Comparison of ENCODE assay signal across 20 cellular contexts in the genomic region with DNA sequence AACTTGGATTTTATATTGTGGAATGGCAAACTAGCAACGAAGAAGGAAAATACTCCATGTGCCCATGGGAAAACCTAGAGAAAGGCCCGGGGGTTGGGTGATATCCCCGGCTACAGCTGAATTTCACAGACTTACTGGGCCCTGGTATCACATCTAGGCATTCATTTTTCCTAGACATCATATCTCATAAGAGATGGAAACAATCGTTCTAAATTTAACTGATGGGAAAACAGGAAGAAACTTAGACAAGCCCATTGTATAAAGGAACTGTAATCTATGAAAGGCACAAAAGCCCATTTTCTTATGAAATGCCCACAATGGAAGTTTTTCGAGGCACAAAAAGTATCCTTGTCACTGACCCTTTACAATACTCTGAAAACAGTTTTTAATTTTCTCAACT.
DNase-seq lines count a peak whose midpoint lies in the region; ATAC-seq, FAIRE-seq and TF ChIP-seq lines count a peak whose summit lies in the region.
"Had no signal": no experiment of that assay in that cellular context is flagged by ENCODE, and none has a peak within 500 bp of the region (broad histone marks: within the 10 kb centered on the region; RNA-seq: fewer than 3 reads in every experiment).

No MANE protein-coding gene starts in this region.

- H3K9ac ChIP-seq in endothelial cell of umbilical vein (replicated peaks; ENCODE audit: extremely low read depth, insufficient read depth, low read length) (no peak overlapping the region), mammary epithelial cell (ENCODE audit: insufficient read depth, low read length) (no peak overlapping the region)
- H3K9ac ChIP-seq: GM23248 had no signal

- H3K9me3 ChIP-seq in left ventricle myocardium inferior (replicated peaks) = no peaks in the 10 kb centered on the region
- no peaks in the 10 kb centered on the region for H3K9me3 ChIP-seq in right atrium auricular region
- no peaks in the 10 kb centered on the region for H3K9me3 ChIP-seq in endothelial cell of umbilical vein (replicated peaks; ENCODE audit: control insufficient read depth, insufficient read depth, low read length)
- H3K9me3 ChIP-seq in mammary epithelial cell (replicated peaks; ENCODE audit: insufficient read depth, low read length) = no peaks in the 10 kb centered on the region
- H3K9me3 ChIP-seq: A549, Caco-2, HAP-1 had no signal

- H3K27ac ChIP-seq in left ventricle myocardium inferior (replicated peaks) (peak overlapping the region; percentile 23), right atrium auricular region (no peak overlapping the region), endothelial cell of umbilical vein (ENCODE audit: insufficient read depth, low read depth, low read length) (peak overlapping the region; percentile 3), mammary epithelial cell (ENCODE audit: insufficient read depth, low read depth, low read length) (no peak overlapping the region)
- H3K27ac ChIP-seq: 22Rv1, A549, C4-2B, GM23248 had no signal

- H3K9me3 Mint-ChIP-seq in Calu3 (ENCODE audit: low read depth, unreplicated experiment) = no peaks in the 10 kb centered on the region
- H3K9me3 Mint-ChIP-seq: CD4-positive, alpha-beta T cell had no signal

- H4K20me1 ChIP-seq in endothelial cell of umbilical vein (replicated peaks; ENCODE audit: control insufficient read depth, extremely low read depth, insufficient read depth, low read length) (no peaks in the 10 kb centered on the region), mammary epithelial cell (ENCODE audit: insufficient read depth, low read length) (no peaks in the 10 kb centered on the region)

- H3K4me1 Mint-ChIP-seq in Calu3 (ENCODE audit: low read depth, unreplicated experiment) = peaks cover 33% of the 10 kb centered on the region

- no peak for DNase-seq in left ventricle myocardium inferior
- DNase-seq in right atrium auricular region (ENCODE audit: low spot score) = no peak
- DNase-seq in endothelial cell of umbilical vein (ENCODE audit: low read depth, low spot score) = peak; percentile 90
- no peak for DNase-seq in left lobe of liver (ENCODE audit: low spot score)
- no peak for DNase-seq in Calu3
- DNase-seq in NCI-H1105 (lab: John Stamatoyannopoulos, UW) = no peak
- DNase-seq in mammary epithelial cell = no peak
- DNase-seq: AML-193; Caco-2; CD4-positive, alpha-beta T cell; DMS153; DMS79; GDM1; GM23248 had no signal

- no peaks in the 10 kb centered on the region for H3K36me3 Mint-ChIP-seq in Calu3 (ENCODE audit: insufficient read depth, unreplicated experiment)

- H3K36me3 ChIP-seq in left ventricle myocardium inferior (no peaks in the 10 kb centered on the region), right atrium auricular region (no peaks in the 10 kb centered on the region), endothelial cell of umbilical vein (ENCODE audit: control insufficient read depth in 2 of 2, extremely low read depth in 1 of 2, insufficient read depth in 2 of 2, low read length in 2 of 2) (no peaks in the 10 kb centered on the region), mammary epithelial cell (ENCODE audit: insufficient read depth, low read length) (no peaks in the 10 kb centered on the region)
- H3K36me3 ChIP-seq: HAP-1 had no signal

- TF ChIP-seq CTCF in left ventricle myocardium inferior (IDR thresholded peaks at IDR 0.05; ENCODE audit: borderline replicate concordance) (no peak), right atrium auricular region (IDR thresholded peaks at IDR 0.05) (no peak), endothelial cell of umbilical vein (IDR thresholded peaks at IDR 0.05; ENCODE audit: extremely low read depth in 1 of 2, insufficient read depth in 1 of 2, low read depth in 1 of 2, low read length in 2 of 2) (no peak), Calu3 (IDR thresholded peaks at IDR 0.05; ENCODE audit: unreplicated experiment) (no peak), mammary epithelial cell (conservative IDR thresholded peaks at IDR 0.05 in 1 of 2, IDR thresholded peaks at IDR 0.05 in 1 of 2; ENCODE audit: extremely low read depth in 1 of 2, insufficient read depth in 1 of 2, low read depth in 1 of 2, low read length in 2 of 2) (no peak)

- ATAC-seq in left lobe of liver = peak; percentile 37
- ATAC-seq: A549 had no signal

- BruUV-seq in endothelial cell of umbilical vein (replicated peaks; lab: Mats Ljungman, UMichigan) (no TSS peak), Calu3 (replicated peaks; lab: Mats Ljungman, UMichigan) (no TSS peak), mammary epithelial cell (replicated peaks; lab: Mats Ljungman, UMichigan) (no TSS peak)

- intact Hi-C loops in left ventricle myocardium inferior (cut with micrococcal nuclease) (no loop called here), endothelial cell of umbilical vein (cut with micrococcal nuclease) (loop anchor here (5.0 kb wide), 2 partner anchors 167 to 232 kb away; no protein-coding TSS in a partner anchor), Calu3 (cut with micrococcal nuclease; ENCODE audit: unreplicated experiment) (no loop called here), mammary epithelial cell (cut with micrococcal nuclease) (no loop called here)

- H3K27me3 Mint-ChIP-seq in Calu3 (ENCODE audit: unreplicated experiment) = no peaks in the 10 kb centered on the region
- H3K27me3 Mint-ChIP-seq: CD4-positive, alpha-beta T cell had no signal

- dilution Hi-C loops in endothelial cell of umbilical vein (cut with MboI; ENCODE audit: extremely low pct_ligation_motif_present, low sequenced_read_pairs) = no loop called here
- dilution Hi-C loops in mammary epithelial cell (cut with HindIII; ENCODE audit: low sequenced_read_pairs) = no loop called here

- no peak overlapping the region for H3K4me3 ChIP-seq in left ventricle myocardium inferior
- H3K4me3 ChIP-seq in right atrium auricular region = no peak overlapping the region
- H3K4me3 ChIP-seq in endothelial cell of umbilical vein (replicated peaks in 1 of 3; ENCODE audit: insufficient read depth in 1 of 3, low read depth in 1 of 3, low read length in 3 of 3) = no peak overlapping the region
- H3K4me3 ChIP-seq in mammary epithelial cell (replicated peaks in 1 of 3; ENCODE audit: insufficient read depth in 1 of 3, low read depth in 2 of 3, low read length in 3 of 3) = no peak overlapping the region
- H3K4me3 ChIP-seq: A549, GM23248, HAP-1 had no signal

- CTCF ChIA-PET in endothelial cell of umbilical vein (lab: Charles Lee) (no interaction called here), Calu3 (lab: Charles Lee) (no interaction called here), mammary epithelial cell (lab: Charles Lee; ENCODE audit: low non-redundant PET) (no interaction called here)

- POLR2A ChIA-PET in endothelial cell of umbilical vein (lab: Charles Lee) = no interaction called here

- no peak overlapping the region for H2AFZ ChIP-seq in endothelial cell of umbilical vein (ENCODE audit: low read depth, low read length)
- no peak overlapping the region for H2AFZ ChIP-seq in mammary epithelial cell (ENCODE audit: low read depth, low read length)
- H2AFZ ChIP-seq: GM23248 had no signal

- no peaks in the 10 kb centered on the region for H3K4me1 ChIP-seq in left ventricle myocardium inferior
- no peaks in the 10 kb centered on the region for H3K4me1 ChIP-seq in right atrium auricular region
- H3K4me1 ChIP-seq in endothelial cell of umbilical vein (ENCODE audit: control insufficient read depth, extremely low read depth, insufficient read depth, low read length) = peaks cover 6% of the 10 kb centered on the region
- H3K4me1 ChIP-seq in mammary epithelial cell (ENCODE audit: insufficient read depth, low read length) = no peaks in the 10 kb centered on the region
- H3K4me1 ChIP-seq: HAP-1 had no signal

- no peak for TF ChIP-seq POLR2A in endothelial cell of umbilical vein (IDR thresholded peaks at IDR 0.05; ENCODE audit: low read depth, low read length)

- no peak overlapping the region for H3K4me3 Mint-ChIP-seq in Calu3 (ENCODE audit: low read depth, unreplicated experiment)
- H3K4me3 Mint-ChIP-seq: CD4-positive, alpha-beta T cell had no signal

- H3K27me3 ChIP-seq in left ventricle myocardium inferior (ENCODE audit: low read depth) (no peaks in the 10 kb centered on the region), right atrium auricular region (no peaks in the 10 kb centered on the region), endothelial cell of umbilical vein (ENCODE audit: control insufficient read depth in 2 of 2, insufficient read depth in 2 of 2, low read length in 2 of 2) (no peaks in the 10 kb centered on the region), mammary epithelial cell (ENCODE audit: insufficient read depth, low read length) (no peaks in the 10 kb centered on the region)

- 96% methylated on average over 5 of the region's 5 CpGs for WGBS in mammary epithelial cell (ENCODE audit: low coverage, missing lambda C conversion rate)

- H3K9me1 ChIP-seq in endothelial cell of umbilical vein (replicated peaks; ENCODE audit: control insufficient read depth, extremely low read depth, insufficient read depth, low read length) = no peaks in the 10 kb centered on the region

- FAIRE-seq in endothelial cell of umbilical vein (lab: Jason Lieb, UNC) = peak; percentile 53
- FAIRE-seq: GM12892, GM18507 had no signal

- no peak overlapping the region for H3K4me2 ChIP-seq in endothelial cell of umbilical vein (ENCODE audit: insufficient read depth, low read length)
- H3K4me2 ChIP-seq in mammary epithelial cell (ENCODE audit: insufficient read depth, low read depth, low read length) = no peak overlapping the region
- H3K4me2 ChIP-seq: A549 had no signal

- no peak overlapping the region for H3K27ac Mint-ChIP-seq in Calu3 (ENCODE audit: unreplicated experiment)
- H3K27ac Mint-ChIP-seq: CD4-positive, alpha-beta T cell had no signal

- in situ Hi-C loops in mammary epithelial cell (cut with MboI; ENCODE audit: low sequenced_read_pairs in 2 of 2) = no loop called here

- H3K79me2 ChIP-seq in endothelial cell of umbilical vein (ENCODE audit: control insufficient read depth, insufficient read depth, low read length) (no peaks in the 10 kb centered on the region), mammary epithelial cell (ENCODE audit: insufficient read depth, low read length) (no peaks in the 10 kb centered on the region)

TF ChIP-seq in endothelial cell of umbilical vein, 7 proteins besides CTCF, POLR2A, EP300 and RAD21:
- TF ChIP-seq POLR2AphosphoS5 (IDR thresholded peaks at IDR 0.05; ENCODE audit: insufficient read depth, low read depth, low read length) (no peak), EZH2 (IDR thresholded peaks at IDR 0.05; ENCODE audit: borderline replicate concordance, low read depth, low read length, severe bottlenecking) (no peak), MYC (IDR thresholded peaks at IDR 0.05; ENCODE audit: low read depth, low read length) (no peak), FOS (IDR thresholded peaks at IDR 0.05; ENCODE audit: borderline replicate concordance, insufficient read depth, low read length) (no peak), GATA2 (IDR thresholded peaks at IDR 0.05; ENCODE audit: insufficient read depth, insufficient read length, low read depth, low read length) (no peak), JUN (IDR thresholded peaks at IDR 0.05; ENCODE audit: borderline replicate concordance, insufficient read depth, insufficient read length, low read depth) (no peak)
- TF ChIP-seq, protein P1, sequence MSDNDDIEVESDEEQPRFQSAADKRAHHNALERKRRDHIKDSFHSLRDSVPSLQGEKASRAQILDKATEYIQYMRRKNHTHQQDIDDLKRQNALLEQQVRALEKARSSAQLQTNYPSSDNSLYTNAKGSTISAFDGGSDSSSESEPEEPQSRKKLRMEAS (IDR thresholded peaks at IDR 0.05; ENCODE audit: insufficient read depth, insufficient read length) = no peak

Comparison
In these comparisons a context has a peak if more than half of its experiments do, and no peak if none do; other contexts are left out.
1. H3K27ac ChIP-seq: peak in left ventricle myocardium inferior (single experiment) and endothelial cell of umbilical vein (single experiment); none in right atrium auricular region (0 of 2) and mammary epithelial cell (single experiment).